In the genomic region with DNA sequence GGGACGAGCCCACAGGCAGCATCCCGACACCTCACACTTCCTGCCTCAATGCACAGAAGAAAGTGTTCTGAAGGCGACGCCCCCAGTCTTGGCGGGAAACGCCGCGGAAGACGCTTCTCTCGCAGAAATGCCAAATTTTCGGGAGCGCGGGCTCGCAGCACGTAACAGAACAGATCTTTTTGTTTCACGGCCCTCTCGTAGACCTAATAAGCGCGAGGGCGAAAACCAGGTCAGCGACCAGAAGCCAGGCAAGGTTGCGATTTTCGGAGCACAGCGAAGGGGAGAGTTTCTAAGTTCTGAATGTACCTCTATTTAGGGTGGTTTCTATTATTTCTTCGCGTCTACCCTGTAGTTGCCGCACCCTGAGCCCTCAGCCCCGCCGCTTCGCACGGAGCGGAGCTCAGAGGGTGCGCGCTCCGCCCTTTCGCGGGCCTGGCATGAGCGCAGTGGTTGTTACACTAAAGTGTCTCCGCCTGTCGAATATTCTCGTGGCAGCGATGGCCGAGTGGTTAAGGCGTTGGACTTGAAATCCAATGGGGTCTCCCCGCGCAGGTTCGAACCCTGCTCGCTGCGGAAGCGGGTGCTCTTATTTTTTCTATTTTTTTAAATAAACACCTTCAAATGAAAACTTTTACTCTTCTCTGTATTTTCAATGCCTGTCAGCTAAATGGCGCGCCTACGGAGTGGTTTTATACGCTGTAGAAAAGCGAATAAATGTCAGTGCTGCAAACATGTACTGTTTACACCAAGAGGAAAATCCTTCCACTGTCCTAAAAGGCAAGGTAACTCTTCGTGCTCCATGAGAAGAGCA, we compare ENCODE assay signal across 8 cellular contexts.
A peak's percentile ranks its signal among the peaks of the same experiment; 100 is the strongest.
DNase-seq lines count a peak whose midpoint lies in the region; ATAC-seq and TF ChIP-seq lines count a peak whose summit lies in the region.

No MANE protein-coding gene starts in this region.

- CTCF ChIA-PET in activated B cell treated with CpG ODN at 0.5 μM for 24 hours (lab: Charles Lee) = interaction anchor here (0.6 to 2.6 kb wide), 4 partner anchors 9 to 67 kb away, joined by 3 to 13 read pairs (median 8); no protein-coding TSS in a partner anchor

- H3K79me2 ChIP-seq in ACC112 (ENCODE audit: control insufficient read depth, insufficient read depth, low read length, unreplicated experiment) = no peaks in the 10 kb centered on the region

- no peaks in the 10 kb centered on the region for H3K36me3 ChIP-seq in ACC112 (ENCODE audit: insufficient read depth, low read length)

- peaks cover 4% of the 10 kb centered on the region for H3K27me3 Mint-ChIP-seq in activated B cell treated with CpG ODN at 0.5 μM for 24 hours

- peak overlapping the region; percentile 65 for H3K27ac ChIP-seq in ACC112 (ENCODE audit: low read depth, low read length)
- H3K27ac ChIP-seq in caudate nucleus (ENCODE audit: low read depth, low read length) = peak overlapping the region; percentile 99

- H3K9me3 Mint-ChIP-seq in activated B cell treated with CpG ODN at 0.5 μM for 24 hours = no peaks in the 10 kb centered on the region

- H3K27me3 ChIP-seq in ACC112 (ENCODE audit: insufficient read depth, low read length) = peaks cover 13% of the 10 kb centered on the region

- peaks cover 10% of the 10 kb centered on the region for H3K36me3 Mint-ChIP-seq in activated B cell treated with CpG ODN at 0.5 μM for 24 hours (ENCODE audit: low read depth)

- peaks cover 31% of the 10 kb centered on the region for H3K4me1 Mint-ChIP-seq in activated B cell treated with CpG ODN at 0.5 μM for 24 hours

- peak; percentile 91 for DNase-seq in NCI-H2227 treated with DMSO at 0.1 percent for 48 hours (lab: John Stamatoyannopoulos, UW)
- peak; percentile 98 for DNase-seq in activated B cell treated with CpG ODN at 0.5 μM for 24 hours
- peak; percentile 15 to 99 (median 92) for DNase-seq in caudate nucleus (lab: John Stamatoyannopoulos, UW)
- DNase-seq in inferior parietal cortex (ENCODE audit: extremely low spot score) = peak; percentile 97
- peak; percentile 90 for DNase-seq in smooth muscle cell of the brain vasculature (ENCODE audit: low read depth, low spot score)

- H2AFZ ChIP-seq in ACC112 (ENCODE audit: low read length, unreplicated experiment) = peak overlapping the region; percentile 90

- no peak for TF ChIP-seq CTCF in activated B cell treated with CpG ODN at 0.5 μM for 24 hours (IDR thresholded peaks at IDR 0.05)

- POLR2A ChIA-PET in activated B cell treated with CpG ODN at 0.5 μM for 24 hours (lab: Charles Lee) = interaction anchor here (0.6 to 2.3 kb wide), 14 partner anchors 9 to 1541 kb away, joined by 3 to 60 read pairs (median 5); partner anchors contain the start of genes HNRNPH3 and RUFY2

- peak overlapping the region; percentile 94 for H3K4me3 Mint-ChIP-seq in activated B cell treated with CpG ODN at 0.5 μM for 24 hours

- peak overlapping the region; percentile 86 for H3K4me3 ChIP-seq in ACC112 (ENCODE audit: low read depth, low read length)

- H3K27ac Mint-ChIP-seq in activated B cell treated with CpG ODN at 0.5 μM for 24 hours = peak overlapping the region; percentile 99

- ATAC-seq in GM18909 (IDR thresholded peaks at IDR 0.05; ENCODE audit: poor library complexity, unreplicated experiment) (peak; percentile 87), HG03175 (IDR thresholded peaks at IDR 0.05; ENCODE audit: unreplicated experiment) (peak; percentile 84), activated B cell treated with CpG ODN at 0.5 μM for 24 hours (ENCODE audit: low read depth) (peak; percentile 78)

- H3K4me1 ChIP-seq in ACC112 (ENCODE audit: control insufficient read depth, insufficient read depth, low read length, unreplicated experiment) = no peaks in the 10 kb centered on the region

- intact Hi-C loops in activated B cell treated with CpG ODN at 0.5 μM for 24 hours (cut with micrococcal nuclease) = loop anchor here (1.0 to 10.0 kb wide), 7 partner anchors 9 to 761 kb away; partner anchors contain the start of genes SIRT1 and SLC25A16

Comparison
In these comparisons a context has a peak if more than half of its experiments do, and no peak if none do; other contexts are left out.
1. Peak in every context shown above with its lines: DNase-seq, ATAC-seq, H3K4me3 ChIP-seq and H3K27ac ChIP-seq.